9 cellular contexts compared by ENCODE assay signal in genomic region chr2:191811807-191812602, GRCh38. TPM values are rescaled to one million over a fixed set of nuclear protein-coding genes. Genes with fewer than 3 reads are reported as not detected.
DNase-seq lines count a peak whose midpoint lies in the region; ATAC-seq, FAIRE-seq and TF ChIP-seq lines count a peak whose summit lies in the region.
"Had no signal": no experiment of that assay in that cellular context is flagged by ENCODE, and none has a peak within 500 bp of the region (broad histone marks: within the 10 kb centered on the region; RNA-seq: fewer than 3 reads in every experiment).

No MANE protein-coding gene starts in this region.

- CTCF ChIA-PET in WTC11 (lab: Charles Lee), result interaction anchor here (0.5 to 2.4 kb wide), 39 partner anchors 9 to 930 kb away, joined by 3 to 99 read pairs (median 4); partner anchors contain the start of gene TMEFF2

- H3K27me3 Mint-ChIP-seq in WTC11 (ENCODE audit: low read depth), result no peaks in the 10 kb centered on the region; the same call in 1 of the 2 replicates

- H3K4me3 ChIP-seq in epithelial cell of esophagus (ENCODE audit: low read length) (no peak overlapping the region), testis (no peak overlapping the region)

- intact Hi-C loops in testis (cut with DNase I; ENCODE audit: low total_unique reads), result no loop called here

- no peak overlapping the region for H3K27ac Mint-ChIP-seq in WTC11
- H3K27ac Mint-ChIP-seq: IgD-negative memory B cell had no signal

- H3K27me3 ChIP-seq in testis, result no peaks in the 10 kb centered on the region

- H3K9me3 Mint-ChIP-seq in WTC11, result peaks cover 6% of the 10 kb centered on the region
- H3K9me3 Mint-ChIP-seq: IgD-negative memory B cell had no signal

- no peaks in the 10 kb centered on the region for H3K9me3 ChIP-seq in testis

- peak; percentile 80 for DNase-seq in AG20443 (ENCODE audit: low spot score)
- no peak for DNase-seq in GM18507 (ENCODE audit: extremely low spot score, insufficient read length, low read depth)
- DNase-seq in NCI-H2081 treated with DMSO at 0.1 percent for 48 hours (lab: John Stamatoyannopoulos, UW), result peak; percentile 38
- DNase-seq in WTC11 (ENCODE audit: low spot score), result peak; percentile 59
- peak; percentile 68 for DNase-seq in epithelial cell of esophagus (ENCODE audit: low read depth)
- DNase-seq in mucosa of gallbladder (ENCODE audit: low spot score), result peak; percentile 60
- peak; percentile 77 for DNase-seq in testis

- ATAC-seq in HG02981 (IDR thresholded peaks at IDR 0.05; ENCODE audit: unreplicated experiment) (peak; percentile 73), WTC11 (peak; percentile 84)

- no peak for TF ChIP-seq POLR2A in testis (IDR thresholded peaks at IDR 0.05)

- TF ChIP-seq CTCF in WTC11 (IDR thresholded peaks at IDR 0.05) (peak; percentile 36), epithelial cell of esophagus (IDR thresholded peaks at IDR 0.05; ENCODE audit: insufficient read depth, low read depth, low read length, missing control alignments) (peak; percentile 89), testis (IDR thresholded peaks at IDR 0.05) (peak; percentile 57 to 73 (median 67))

- H3K27ac ChIP-seq in testis, result no peak overlapping the region

- peak; percentile 80 for FAIRE-seq in GM18507 (lab: Jason Lieb, UNC)

- H3K4me1 Mint-ChIP-seq in WTC11, result 0 out of 2 replicates have a peak, but pooled peaks cover 2% of the 10 kb centered on the region
- H3K4me1 Mint-ChIP-seq: IgD-negative memory B cell had no signal

- no peaks in the 10 kb centered on the region; the same call in 1 of the 2 replicates for H3K36me3 Mint-ChIP-seq in WTC11
- H3K36me3 Mint-ChIP-seq: IgD-negative memory B cell had no signal

- H3K4me1 ChIP-seq in testis, result no peaks in the 10 kb centered on the region

- POLR2A ChIA-PET in WTC11 (lab: Charles Lee), result interaction anchor here (0.6 kb wide), 1 partner anchor 351 kb away, joined by 3 read pairs; no protein-coding TSS in a partner anchor

- no peaks in the 10 kb centered on the region for H3K36me3 ChIP-seq in testis (ENCODE audit: low read depth, missing control alignments)

- H3K4me3 Mint-ChIP-seq in WTC11, result no peak overlapping the region
- H3K4me3 Mint-ChIP-seq: IgD-negative memory B cell had no signal

- 49 to 53% methylated on average over 9 of the region's 9 CpGs for WGBS in testis, 2 donors

TF ChIP-seq in WTC11, 78 proteins besides CTCF, POLR2A, EP300 and RAD21:
- TF ChIP-seq SMAD3 (CRISPR knock-in tag; IDR thresholded peaks at IDR 0.05; ENCODE audit: borderline replicate concordance) (no peak), NFE2L1 (CRISPR knock-in tag; IDR thresholded peaks at IDR 0.05) (no peak), MXD4 (CRISPR knock-in tag; IDR thresholded peaks at IDR 0.05; ENCODE audit: borderline replicate concordance) (no peak), ATF1 (CRISPR knock-in tag; IDR thresholded peaks at IDR 0.05) (no peak), ZNF263 (CRISPR knock-in tag; IDR thresholded peaks at IDR 0.05; ENCODE audit: low read depth) (no peak), NFYB (CRISPR knock-in tag; conservative IDR thresholded peaks at IDR 0.05; ENCODE audit: low read depth) (no peak), OVOL2 (CRISPR knock-in tag; IDR thresholded peaks at IDR 0.05; ENCODE audit: borderline replicate concordance) (no peak), ZNF512 (CRISPR knock-in tag; IDR thresholded peaks at IDR 0.05; ENCODE audit: borderline replicate concordance) (no peak), CREM (CRISPR knock-in tag; IDR thresholded peaks at IDR 0.05) (no peak), ERG (CRISPR knock-in tag; IDR thresholded peaks at IDR 0.05) (no peak), NR3C1 (CRISPR knock-in tag; conservative IDR thresholded peaks at IDR 0.05; ENCODE audit: low read depth) (no peak), RORB (CRISPR knock-in tag; IDR thresholded peaks at IDR 0.05) (no peak), ATF6 (CRISPR knock-in tag; IDR thresholded peaks at IDR 0.05) (no peak), ZMAT4 (CRISPR knock-in tag; IDR thresholded peaks at IDR 0.05) (no peak), TEAD4 (CRISPR knock-in tag; IDR thresholded peaks at IDR 0.05) (no peak), ZNF232 (CRISPR knock-in tag; IDR thresholded peaks at IDR 0.05) (no peak), ETV6 (CRISPR knock-in tag; IDR thresholded peaks at IDR 0.05) (no peak)

RNA-seq across cellular contexts. Expression of gene CAVIN2, which starts 34.9 kb away (rescaled TPM):
- total RNA-seq in WTC11 (2021) (0.14 to 0.28 TPM (median 0.27 TPM) in 3 replicates), mucosa of gallbladder (138 TPM), testis (1 to 10 TPM; 4.1 to 5.1 TPM)
- 3.3 TPM for polyA plus RNA-seq in testis (ENCODE audit: insufficient read depth, low read depth, low replicate concordance)

Comparison
In these comparisons a context has a peak if more than half of its experiments do, and no peak if none do; other contexts are left out.
1. CTCF ChIP-seq: peak in every context shown above with its lines; median percentile 89 in epithelial cell of esophagus; 67 in testis; 36 in WTC11.
2. RNA of gene CAVIN2, which starts 34.9 kb away (total RNA-seq): 138 TPM in mucosa of gallbladder (single experiment); 4.1 to 5.1 TPM in testis and 0.14 to 0.28 TPM in WTC11; every median in the first group is over 10 times any median in the second.